1 cellular context compared by ENCODE assay signal in genomic region chr6:45044086-45044485, GRCh38.
A peak's percentile ranks its signal among the peaks of the same experiment; 100 is the strongest.
TF ChIP-seq lines count a peak whose summit lies in the region.

No MANE protein-coding gene starts in this region.

TF ChIP-seq in HepG2, 621 proteins besides CTCF, POLR2A, EP300 and RAD21 (continued from another document and continues in another):
- TF ChIP-seq FOXP4 (CRISPR knock-in tag; IDR thresholded peaks at IDR 0.05) (no peak), MATR3 (CRISPR knock-in tag; IDR thresholded peaks at IDR 0.05) (no peak), KLF9 (CRISPR knock-in tag; IDR thresholded peaks at IDR 0.05; ENCODE audit: low read depth) (no peak), PAXIP1 (CRISPR knock-in tag; conservative IDR thresholded peaks at IDR 0.05) (peak; percentile 61), ZMYM4 (CRISPR knock-in tag; IDR thresholded peaks at IDR 0.05) (peak; percentile 69; the same call in 1 of the 2 replicates), ZNF253 (CRISPR knock-in tag; IDR thresholded peaks at IDR 0.05; ENCODE audit: borderline replicate concordance) (no peak), ZNF276 (CRISPR knock-in tag; IDR thresholded peaks at IDR 0.05; ENCODE audit: low read depth) (no peak), ZBTB7A (CRISPR knock-in tag; IDR thresholded peaks at IDR 0.05) (no peak), GABPA (IDR thresholded peaks at IDR 0.05; ENCODE audit: low read depth, low read length) (no peak), GABPA (CRISPR knock-in tag; IDR thresholded peaks at IDR 0.05; ENCODE audit: low read depth) (no peak), ZNF704 (CRISPR knock-in tag; IDR thresholded peaks at IDR 0.05; ENCODE audit: borderline replicate concordance) (no peak), ZFP62 (CRISPR knock-in tag; IDR thresholded peaks at IDR 0.05) (no peak), CREB1 (IDR thresholded peaks at IDR 0.05) (no peak), CREB1 (CRISPR knock-in tag; IDR thresholded peaks at IDR 0.05) (peak; percentile 39; the same call in 1 of the 2 replicates), TRAFD1 (CRISPR knock-in tag; IDR thresholded peaks at IDR 0.05; ENCODE audit: borderline replicate concordance) (no peak), FOXK1 (CRISPR knock-in tag; IDR thresholded peaks at IDR 0.05; ENCODE audit: borderline replicate concordance, low read depth) (no peak), HMG20A (CRISPR knock-in tag; IDR thresholded peaks at IDR 0.05; ENCODE audit: borderline replicate concordance) (no peak), ZNF562 (CRISPR knock-in tag; IDR thresholded peaks at IDR 0.05; ENCODE audit: borderline replicate concordance) (no peak), NCOR1 (IDR thresholded peaks at IDR 0.05; ENCODE audit: borderline replicate concordance, low read length) (peak; percentile 64; the same call in 1 of the 2 replicates), SYNCRIP (IDR thresholded peaks at IDR 0.05; ENCODE audit: insufficient read depth, low read depth, low read length) (no peak), EHMT2 (IDR thresholded peaks at IDR 0.05; ENCODE audit: borderline replicate concordance, low read depth, low read length) (peak; percentile 72; the same call in 1 of the 2 replicates), ATF7-NPFF (CRISPR knock-in tag; IDR thresholded peaks at IDR 0.05; ENCODE audit: low read depth) (no peak), CREM (IDR thresholded peaks at IDR 0.05) (no peak), CREM (CRISPR knock-in tag; IDR thresholded peaks at IDR 0.05) (no peak), STAG1 (CRISPR knock-in tag; IDR thresholded peaks at IDR 0.05) (0 out of 2 replicates have a peak, but pooled peaks have one; percentile 19), GMEB2 (CRISPR knock-in tag; IDR thresholded peaks at IDR 0.05; ENCODE audit: low read depth) (no peak), MIXL1 (CRISPR knock-in tag; IDR thresholded peaks at IDR 0.05) (0 out of 2 replicates have a peak, but pooled peaks have one; percentile 56), MTF1 (CRISPR knock-in tag; IDR thresholded peaks at IDR 0.05) (no peak), ZNF18 (CRISPR knock-in tag; IDR thresholded peaks at IDR 0.05; ENCODE audit: insufficient replicate concordance) (no peak), NR3C1 (CRISPR knock-in tag; IDR thresholded peaks at IDR 0.05) (no peak), GLMP (CRISPR knock-in tag; IDR thresholded peaks at IDR 0.05; ENCODE audit: borderline replicate concordance) (no peak), GPN1 (CRISPR knock-in tag; IDR thresholded peaks at IDR 0.05; ENCODE audit: borderline replicate concordance) (no peak), SPEN (CRISPR knock-in tag; IDR thresholded peaks at IDR 0.05; ENCODE audit: low read depth) (no peak), SIX4 (CRISPR knock-in tag; IDR thresholded peaks at IDR 0.05) (peak; percentile 95), SOX13 (IDR thresholded peaks at IDR 0.05) (no peak), SOX13 (CRISPR knock-in tag; conservative IDR thresholded peaks at IDR 0.05 in 1 of 2, IDR thresholded peaks at IDR 0.05 in 1 of 2) (0 out of 4 replicates have a peak, but pooled peaks of 1 of the 2 experiments have one; percentile 32), HNF4G (IDR thresholded peaks at IDR 0.05; ENCODE audit: borderline replicate concordance, low read depth, low read length) (0 out of 2 replicates have a peak, but pooled peaks have one; percentile 31), HNF4G (CRISPR knock-in tag; IDR thresholded peaks at IDR 0.05; ENCODE audit: borderline replicate concordance, low read depth) (no peak), BCL6 (CRISPR knock-in tag; IDR thresholded peaks at IDR 0.05) (0 out of 2 replicates have a peak, but pooled peaks have one; percentile 11), NFIB (CRISPR knock-in tag; IDR thresholded peaks at IDR 0.05; ENCODE audit: borderline replicate concordance) (no peak), GFI1 (CRISPR knock-in tag; IDR thresholded peaks at IDR 0.05; ENCODE audit: borderline replicate concordance) (no peak), ZSCAN25 (CRISPR knock-in tag; IDR thresholded peaks at IDR 0.05) (0 out of 2 replicates have a peak, but pooled peaks have one; percentile 50), RBM22 (optimal IDR thresholded peaks at IDR 0.05; ENCODE audit: low read length) (no peak)
